Comparison of ENCODE assay signal across 19 cellular contexts in genomic region chr3:152826476-152826875, GRCh38.
"Had no signal": no experiment of that assay in that cellular context is flagged by ENCODE, and none has a peak within 500 bp of the region (broad histone marks: within the 10 kb centered on the region; RNA-seq: fewer than 3 reads in every experiment).

No MANE protein-coding gene starts in this region.

- H2AFZ ChIP-seq: neural progenitor cell had no signal

- ATAC-seq: foreskin keratinocyte; lower lobe of right lung; natural killer cell treated with Interleukin-12 subunit alpha and Interleukin-12 subunit beta and Interleukin-15 and Interleukin-18, amount 100 ng/mL, for 72 hours had no signal

- H3K4me1 ChIP-seq: foreskin keratinocyte, neural progenitor cell, right atrium auricular region, tibial artery, uterus had no signal

- H3K27me3 ChIP-seq: foreskin keratinocyte, neural progenitor cell, ovary, right atrium auricular region, sigmoid colon, tibial artery, upper lobe of left lung, uterus had no signal

- H3K4me3 ChIP-seq: left ventricle myocardium inferior, lower lobe of right lung, neural progenitor cell, ovary, right atrium auricular region, sigmoid colon, skin epidermis, tibial artery, upper lobe of left lung, uterus had no signal

- H3K9me3 ChIP-seq: left ventricle myocardium inferior, lower lobe of right lung, ovary, right atrium auricular region, sigmoid colon, tibial artery, upper lobe of left lung, uterus had no signal

- H3K36me3 ChIP-seq: left ventricle myocardium inferior, lower lobe of right lung, neural progenitor cell, ovary, right atrium auricular region, sigmoid colon, tibial artery, upper lobe of left lung, uterus had no signal

- H3K9ac ChIP-seq: neural progenitor cell had no signal

- H3K4me2 ChIP-seq: neural progenitor cell had no signal

- H3K27ac ChIP-seq: foreskin keratinocyte, left ventricle myocardium inferior, lower lobe of right lung, neural progenitor cell, ovary, right atrium auricular region, sigmoid colon, skin epidermis, tibial artery, uterus had no signal

- DNase-seq: effector CD4-positive, alpha-beta T cell; endodermal cell; erythroblast; foreskin keratinocyte; immature natural killer cell; left ventricle myocardium inferior; lower lobe of right lung; midbrain; nucleus accumbens; ovary; sigmoid colon; stimulated activated CD4-positive, alpha-beta T cell treated with anti-CD3 and anti-CD28 coated beads, Interleukin-12 subunit alpha, Interleukin-12 subunit beta, amount 100 ng/mL, for 4 hours; tibial artery; upper lobe of left lung; uterus had no signal
